19 cellular contexts compared by ENCODE assay signal in the genomic region with DNA sequence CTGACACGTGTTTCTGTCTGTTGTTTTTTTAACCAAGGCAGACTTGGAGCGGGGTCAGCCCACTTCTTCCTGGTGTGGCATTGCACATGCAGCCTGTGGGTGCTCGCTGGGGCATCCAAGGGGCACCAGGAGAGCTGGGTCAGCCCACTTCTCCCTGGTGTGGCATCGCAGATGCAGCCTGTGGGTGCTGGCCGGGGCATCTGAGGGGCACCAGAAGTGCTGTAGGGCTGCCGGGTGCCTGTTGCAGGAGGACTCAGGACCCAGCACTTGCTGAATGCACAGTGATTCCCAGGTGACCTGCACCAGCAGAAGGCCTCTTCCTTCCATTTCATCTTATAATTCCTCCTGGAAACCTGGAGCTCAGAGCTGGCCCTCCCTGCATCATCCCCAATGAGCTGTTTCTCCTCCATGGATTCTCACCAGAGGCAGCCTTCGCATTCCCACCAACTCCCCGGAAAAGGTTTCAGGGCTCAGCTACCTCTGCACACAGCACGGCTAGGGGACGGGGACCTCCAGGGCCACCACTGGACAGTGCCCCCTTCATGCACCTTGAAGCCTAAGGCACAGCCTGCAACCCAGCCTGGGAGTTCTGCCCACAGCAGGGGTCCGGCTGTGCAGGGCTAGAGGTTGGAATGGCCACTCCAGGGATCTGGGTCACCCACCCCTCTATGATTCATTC.
"Had no signal": no experiment of that assay in that cellular context is flagged by ENCODE, and none has a peak within 500 bp of the region (broad histone marks: within the 10 kb centered on the region; RNA-seq: fewer than 3 reads in every experiment).

No MANE protein-coding gene starts in this region.

- H3K27ac Mint-ChIP-seq: immature natural killer cell; natural killer cell; stimulated activated memory B cell treated with anti-CD40 and anti-IgM and Interleukin-4, amounts not matched to agents 10 μg/mL and 1 μg/mL and 100 μg/mL, for 72 hours; stimulated activated naive CD8-positive, alpha-beta T cell treated with anti-CD3 and anti-CD28 coated beads, Interleukin-15, Interleukin-2, amounts not matched to agents 100 ng/mL and 50 ng/mL, for 24 hours had no signal

- H2AFZ ChIP-seq: parathyroid adenoma had no signal

- H3K4me3 ChIP-seq: dorsolateral prefrontal cortex, prostate gland, right atrium auricular region, transverse colon, upper lobe of right lung, uterus had no signal

- H3K36me3 Mint-ChIP-seq: immature natural killer cell; natural killer cell; stimulated activated memory B cell treated with anti-CD40 and anti-IgM and Interleukin-4, amounts not matched to agents 10 μg/mL and 1 μg/mL and 100 μg/mL, for 72 hours had no signal

- H3K9ac ChIP-seq: parathyroid adenoma had no signal

- H3K9me3 Mint-ChIP-seq: natural killer cell; stimulated activated naive CD8-positive, alpha-beta T cell treated with anti-CD3 and anti-CD28 coated beads, Interleukin-15, Interleukin-2, amounts not matched to agents 100 ng/mL and 50 ng/mL, for 24 hours had no signal

- H3K9me3 ChIP-seq: neutrophil, prostate gland, right atrium auricular region, transverse colon, upper lobe of right lung, uterus had no signal

- H3K79me2 ChIP-seq: parathyroid adenoma had no signal

- H3K27ac ChIP-seq: dorsolateral prefrontal cortex, neutrophil, parathyroid adenoma, prostate gland, right atrium auricular region, transverse colon, upper lobe of right lung, uterus had no signal

- H3K27me3 Mint-ChIP-seq: stimulated activated naive CD8-positive, alpha-beta T cell treated with anti-CD3 and anti-CD28 coated beads, Interleukin-15, Interleukin-2, amounts not matched to agents 100 ng/mL and 50 ng/mL, for 24 hours had no signal

- H3K4me3 Mint-ChIP-seq: immature natural killer cell; natural killer cell; stimulated activated memory B cell treated with anti-CD40 and anti-IgM and Interleukin-4, amounts not matched to agents 10 μg/mL and 1 μg/mL and 100 μg/mL, for 72 hours; stimulated activated naive CD8-positive, alpha-beta T cell treated with anti-CD3 and anti-CD28 coated beads, Interleukin-15, Interleukin-2, amounts not matched to agents 100 ng/mL and 50 ng/mL, for 24 hours had no signal

- H3K27me3 ChIP-seq: neutrophil, uterus had no signal

- H3K36me3 ChIP-seq: neutrophil, prostate gland, right atrium auricular region, transverse colon, upper lobe of right lung, uterus had no signal

- FAIRE-seq: colon, frontal cortex had no signal

- H3K4me1 ChIP-seq: parathyroid adenoma, prostate gland, right atrium auricular region, transverse colon, upper lobe of right lung, uterus had no signal

- DNase-seq: cerebellar nuclear complex; effector CD4-positive, alpha-beta T cell; hypothalamus; immature natural killer cell; islet precursor cell; natural killer cell; stimulated activated CD4-positive, alpha-beta T cell treated with anti-CD3 and anti-CD28 coated beads, Interleukin-4, amount 100 ng/mL, for 4 hours; transverse colon; upper lobe of right lung; uterus had no signal

- H3K4me1 Mint-ChIP-seq: immature natural killer cell; natural killer cell; stimulated activated memory B cell treated with anti-CD40 and anti-IgM and Interleukin-4, amounts not matched to agents 10 μg/mL and 1 μg/mL and 100 μg/mL, for 72 hours had no signal
